ENCODE assay signal across 16 cellular contexts in the genomic region with DNA sequence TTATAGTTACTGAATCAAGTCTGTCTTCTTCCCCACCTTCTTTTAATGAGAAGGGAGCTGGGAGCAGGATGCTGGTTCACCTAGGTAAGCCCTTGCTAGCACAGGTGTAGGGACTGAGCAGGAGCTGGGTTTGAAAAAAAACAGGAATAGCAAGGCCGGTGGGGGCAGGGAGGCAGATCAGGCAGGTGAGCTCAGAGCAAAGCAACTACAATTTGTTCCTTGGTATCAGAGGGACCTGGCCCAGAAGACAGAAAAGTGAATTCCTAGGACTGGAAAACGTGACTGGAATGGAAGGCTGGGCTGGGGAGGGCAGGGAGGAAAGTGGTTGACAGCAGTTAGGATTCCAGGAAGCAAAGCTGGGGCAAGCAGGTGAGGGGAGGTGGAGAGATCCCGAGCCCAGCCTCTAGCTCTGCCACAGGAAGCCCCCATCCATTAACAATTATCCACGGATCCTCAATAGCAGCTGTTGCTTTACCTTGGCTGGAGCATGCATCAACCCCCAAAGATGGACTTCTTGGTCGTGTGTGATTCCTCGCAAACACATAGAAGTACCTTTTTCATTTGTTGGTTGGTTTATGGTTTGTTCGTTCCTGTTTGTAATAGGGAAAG.
"Had no signal": no experiment of that assay in that cellular context is flagged by ENCODE, and none has a peak within 500 bp of the region (broad histone marks: within the 10 kb centered on the region; RNA-seq: fewer than 3 reads in every experiment).

No MANE protein-coding gene starts in this region.

- H3K9me3 ChIP-seq: gastrocnemius medialis, heart right ventricle, right atrium auricular region, thyroid gland had no signal

- ATAC-seq: activated CD4-positive, CD25-positive, alpha-beta regulatory T cell treated with anti-CD3 and anti-CD28 coated beads, Interleukin-2, amount 50 U/mL, for 24 hours; gastrocnemius medialis; heart right ventricle; natural killer cell treated with Interleukin-12 subunit alpha and Interleukin-12 subunit beta and Interleukin-15 and Interleukin-18, amount 100 ng/mL, for 72 hours; stimulated activated memory B cell treated with anti-CD40 and anti-IgM and Interleukin-4, amounts not matched to agents 10 μg/mL and 1 μg/mL and 100 μg/mL, for 72 hours had no signal

- DNase-seq: activated CD4-positive, alpha-beta T cell treated with anti-CD3 and anti-CD28 coated beads, Interleukin-2, amount 50 U/mL, for 1 hour; activated CD8-positive, alpha-beta memory T cell treated with anti-CD3 and anti-CD28 coated beads for 24 hours; anterior cingulate cortex; brain microvascular endothelial cell; erythroblast; gastrocnemius medialis; heart right ventricle; kidney glomerular epithelial cell; mesenchymal stem cell; occipital lobe; stimulated activated CD4-positive, alpha-beta T cell treated with anti-CD3 and anti-CD28 coated beads, Interleukin-2, amount 100 ng/mL, for 48 hours; thyroid gland had no signal

- H3K4me3 ChIP-seq: gastrocnemius medialis, heart right ventricle, right atrium auricular region, thyroid gland had no signal

- H3K27ac ChIP-seq: brain microvascular endothelial cell, gastrocnemius medialis, right atrium auricular region, thyroid gland had no signal

- H3K36me3 ChIP-seq: brain microvascular endothelial cell, gastrocnemius medialis, heart right ventricle, right atrium auricular region, thyroid gland had no signal

- H3K27me3 ChIP-seq: brain microvascular endothelial cell, gastrocnemius medialis, right atrium auricular region, thyroid gland had no signal

- H3K4me1 ChIP-seq: right atrium auricular region, thyroid gland had no signal
